21 cellular contexts compared by ENCODE assay signal in genomic region chr11:26946209-26946828, GRCh38. TPM values are rescaled to one million over a fixed set of nuclear protein-coding genes. Genes with fewer than 3 reads are reported as not detected.
A peak's percentile ranks its signal among the peaks of the same experiment; 100 is the strongest.
DNase-seq lines count a peak whose midpoint lies in the region; ATAC-seq and TF ChIP-seq lines count a peak whose summit lies in the region.
"Had no signal": no experiment of that assay in that cellular context is flagged by ENCODE, and none has a peak within 500 bp of the region (broad histone marks: within the 10 kb centered on the region; RNA-seq: fewer than 3 reads in every experiment).

No MANE protein-coding gene starts in this region.

- H2AFZ ChIP-seq in GM23248 (no peak overlapping the region), smooth muscle cell (ENCODE audit: low read depth) (no peak overlapping the region)

- in situ Hi-C loops in GM23248 (cut with MboI), result no loop called here

- H3K9me3 ChIP-seq in GM23248 (ENCODE audit: low read depth) (no peaks in the 10 kb centered on the region), smooth muscle cell (replicated peaks; ENCODE audit: low read depth) (no peaks in the 10 kb centered on the region)
- H3K9me3 ChIP-seq: BE2C, HAP-1, upper lobe of right lung had no signal

- ATAC-seq in stimulated activated naive B cell treated with anti-CD40 and anti-IgM and Interleukin-4, amounts not matched to agents 10 μg/mL and 1 μg/mL and 100 μg/mL, for 72 hours (replicated peaks), result no peak
- no peak for ATAC-seq in HG03039 (IDR thresholded peaks at IDR 0.05; ENCODE audit: unreplicated experiment)
- ATAC-seq: activated CD8-positive, alpha-beta T cell treated with anti-CD3 and anti-CD28 coated beads, Interleukin-2, amount 10 ng/mL, durations not matched to agents 7 days and 5 days; upper lobe of right lung had no signal

- peak overlapping the region; percentile 22; the same call in 1 of the 2 replicates for H3K9ac ChIP-seq in GM23248
- H3K9ac ChIP-seq in smooth muscle cell (ENCODE audit: low read depth), result peak overlapping the region; percentile 71

- H3K27ac Mint-ChIP-seq in stimulated activated naive B cell treated with anti-CD40 and anti-IgM and Interleukin-4, amounts not matched to agents 10 μg/mL and 1 μg/mL and 100 μg/mL, for 72 hours, result no peak overlapping the region
- H3K27ac Mint-ChIP-seq: activated CD8-positive, alpha-beta T cell treated with anti-CD3 and anti-CD28 coated beads, Interleukin-2, amount 10 ng/mL, durations not matched to agents 7 days and 5 days had no signal

- no peak overlapping the region for H3K4me3 Mint-ChIP-seq in stimulated activated naive B cell treated with anti-CD40 and anti-IgM and Interleukin-4, amounts not matched to agents 10 μg/mL and 1 μg/mL and 100 μg/mL, for 72 hours
- H3K4me3 Mint-ChIP-seq: activated CD8-positive, alpha-beta T cell treated with anti-CD3 and anti-CD28 coated beads, Interleukin-2, amount 10 ng/mL, durations not matched to agents 7 days and 5 days had no signal

- H3K36me3 Mint-ChIP-seq in stimulated activated naive B cell treated with anti-CD40 and anti-IgM and Interleukin-4, amounts not matched to agents 10 μg/mL and 1 μg/mL and 100 μg/mL, for 72 hours, result no peaks in the 10 kb centered on the region

- 0 to 2% methylated on average over 2 of the region's 2 CpGs for WGBS in GM23248 (ENCODE audit: low coverage in 1 of 2, low lambda C conversion rate in 2 of 2, missing lambda C conversion rate in 2 of 2), 2 experiments
- WGBS in smooth muscle cell (ENCODE audit: low lambda C conversion rate), result 27% methylated on average over 2 of the region's 2 CpGs

- H3K36me3 ChIP-seq in GM23248 (ENCODE audit: low read depth) (no peaks in the 10 kb centered on the region), smooth muscle cell (ENCODE audit: low read depth) (no peaks in the 10 kb centered on the region)
- H3K36me3 ChIP-seq: BE2C, HAP-1, upper lobe of right lung had no signal

- H3K4me3 ChIP-seq in GM23248 (no peak overlapping the region), fibroblast of mammary gland (ENCODE audit: control insufficient read depth, low read depth, low read length) (no peak overlapping the region), smooth muscle cell (no peak overlapping the region)
- H3K4me3 ChIP-seq: dorsolateral prefrontal cortex, HAP-1, upper lobe of right lung had no signal

- no peak for TF ChIP-seq CTCF in fibroblast of mammary gland (conservative IDR thresholded peaks at IDR 0.05; ENCODE audit: control insufficient read depth, insufficient read depth, low read depth, low read length)
- TF ChIP-seq CTCF in smooth muscle cell (IDR thresholded peaks at IDR 0.05; ENCODE audit: borderline replicate concordance, insufficient read depth, poor library complexity, severe bottlenecking), result no peak

- no peaks in the 10 kb centered on the region for H3K27me3 ChIP-seq in GM23248 (replicated peaks; ENCODE audit: insufficient read depth)
- H3K27me3 ChIP-seq in smooth muscle cell (ENCODE audit: low read depth), result no peaks in the 10 kb centered on the region
- H3K27me3 ChIP-seq: BE2C, dorsolateral prefrontal cortex, upper lobe of right lung had no signal

- H4K20me1 ChIP-seq in GM23248 (ENCODE audit: insufficient read depth), result no peaks in the 10 kb centered on the region
- no peaks in the 10 kb centered on the region for H4K20me1 ChIP-seq in smooth muscle cell (ENCODE audit: low read depth)

- H3K27me3 Mint-ChIP-seq in stimulated activated naive B cell treated with anti-CD40 and anti-IgM and Interleukin-4, amounts not matched to agents 10 μg/mL and 1 μg/mL and 100 μg/mL, for 72 hours, result no peaks in the 10 kb centered on the region

- H3K4me1 ChIP-seq in GM23248 (ENCODE audit: insufficient read depth) (peaks cover 66% of the 10 kb centered on the region), smooth muscle cell (ENCODE audit: low read depth) (peaks cover 34% of the 10 kb centered on the region)
- H3K4me1 ChIP-seq: BE2C, HAP-1 had no signal

- peaks cover 59% of the 10 kb centered on the region for H3F3A ChIP-seq in GM23248 (ENCODE audit: insufficient read depth)
- peaks cover 39% of the 10 kb centered on the region for H3F3A ChIP-seq in smooth muscle cell (ENCODE audit: low read depth)

- peaks cover 6 to 14% of the 10 kb centered on the region in 2 donors for H3K9me3 Mint-ChIP-seq in stimulated activated naive B cell treated with anti-CD40 and anti-IgM and Interleukin-4, amounts not matched to agents 10 μg/mL and 1 μg/mL and 100 μg/mL, for 72 hours

- DNase-seq in GM23248 (peak; percentile 78), amniotic epithelial cell (ENCODE audit: low read depth) (peak; percentile 47), fibroblast of mammary gland (ENCODE audit: low read depth) (peak; percentile 96), smooth muscle cell (lab: John Stamatoyannopoulos, UW; ENCODE audit: unreplicated experiment) (no peak), HK-2 (ENCODE audit: unreplicated experiment) (no peak), OCI-M1 (lab: John Stamatoyannopoulos, UW) (no peak)
- DNase-seq in stimulated activated naive B cell treated with anti-CD40 and anti-IgM and Interleukin-4, amounts not matched to agents 10 μg/mL and 1 μg/mL and 100 μg/mL, for 72 hours, result no peak
- DNase-seq: activated CD8-positive, alpha-beta T cell treated with anti-CD3 and anti-CD28 coated beads, Interleukin-2, amount 10 ng/mL, durations not matched to agents 7 days and 5 days; activated effector memory CD4-positive, alpha-beta T cell treated with Interleukin-2 at 50 U/mL for 16 hours; anterior cingulate cortex; BE2C; dorsolateral prefrontal cortex; Karpas-422; NCI-H1436; NCI-H446 treated with DMSO at 0.1 percent for 48 hours; right cardiac atrium; stimulated activated CD4-positive, alpha-beta T cell treated with anti-CD3 and anti-CD28 coated beads, Interleukin-2, amount 100 ng/mL, for 48 hours; stimulated activated CD8-positive, alpha-beta memory T cell treated with anti-CD3 and anti-CD28 coated beads, Interleukin-4, amount 100 ng/mL, for 48 hours; upper lobe of right lung had no signal

- peak overlapping the region; percentile 89 for H3K27ac ChIP-seq in GM23248
- peak overlapping the region; percentile 95 for H3K27ac ChIP-seq in smooth muscle cell (ENCODE audit: low read depth)
- H3K27ac ChIP-seq: dorsolateral prefrontal cortex, upper lobe of right lung had no signal

- no peaks in the 10 kb centered on the region for H3K4me1 Mint-ChIP-seq in stimulated activated naive B cell treated with anti-CD40 and anti-IgM and Interleukin-4, amounts not matched to agents 10 μg/mL and 1 μg/mL and 100 μg/mL, for 72 hours

- H3K9me2 ChIP-seq in GM23248 (ENCODE audit: insufficient read depth), result no peaks in the 10 kb centered on the region

- H3K4me2 ChIP-seq in GM23248 (ENCODE audit: unreplicated experiment) (peak overlapping the region; percentile 49), smooth muscle cell (peak overlapping the region; percentile 59)

- H3K79me2 ChIP-seq in GM23248 (ENCODE audit: insufficient read depth), result no peaks in the 10 kb centered on the region
- no peaks in the 10 kb centered on the region for H3K79me2 ChIP-seq in smooth muscle cell (ENCODE audit: low read depth)

RNA-seq across cellular contexts. Expression of gene FIBIN, which starts 47.6 kb away (rescaled TPM):
- 45.3 and 48.1 TPM in 2 replicates for total RNA-seq in GM23248 (2014; rRNA removed; shearing (Covaris generic))
- polyA plus RNA-seq in GM23248 (2016; fragmentation: Nextera tagmentation; extraction: Ambion mirVana), result 42.2 and 45.8 TPM in 2 replicates
- 24.7 and 36.7 TPM in 2 replicates for total RNA-seq in smooth muscle cell
- polyA plus RNA-seq in smooth muscle cell, result 25.2 and 40.7 TPM in 2 replicates
- total RNA-seq: activated CD8-positive, alpha-beta T cell treated with anti-CD3 and anti-CD28 coated beads, Interleukin-2, amount 10 ng/mL, durations not matched to agents 7 days and 5 days had no signal

Comparison
In these comparisons a context has a peak if more than half of its experiments do, and no peak if none do; other contexts are left out.
1. DNase-seq: peak in GM23248 (single experiment), amniotic epithelial cell (single experiment) and fibroblast of mammary gland (single experiment); none in smooth muscle cell (single experiment), stimulated activated naive B cell treated with anti-CD40 and anti-IgM and Interleukin-4, amounts not matched to agents 10 μg/mL and 1 μg/mL and 100 μg/mL, for 72 hours (single experiment), HK-2 (single experiment) and OCI-M1 (single experiment).